Comparison of ENCODE assay signal across 8 cellular contexts in genomic region chr19:19732579-19733501, GRCh38. TPM values are rescaled to one million over a fixed set of nuclear protein-coding genes. Genes with fewer than 3 reads are reported as not detected.
DNase-seq lines count a peak whose midpoint lies in the region; ATAC-seq and TF ChIP-seq lines count a peak whose summit lies in the region.

TSS of gene ZNF14 (minus strand) at chr19:19733112. CDS start at chr19:19732958, 154 bp downstream.

- H3K9me3 ChIP-seq in lower lobe of right lung = peaks cover 30% of the 10 kb centered on the region

- peak within 1 kb of the TSS; percentile 100 for H3K4me3 ChIP-seq in lower lobe of right lung

- TF ChIP-seq CTCF in activated CD8-positive, alpha-beta T cell treated with anti-CD3 and anti-CD28 coated beads for 36 hours (IDR thresholded peaks at IDR 0.05) = no peak
- TF ChIP-seq CTCF in lower lobe of right lung (IDR thresholded peaks at IDR 0.05) = no peak

- peak; percentile 99 for ATAC-seq in GM19351 (IDR thresholded peaks at IDR 0.05; ENCODE audit: unreplicated experiment)
- peak; percentile 96 for ATAC-seq in HG03520 (IDR thresholded peaks at IDR 0.05; ENCODE audit: unreplicated experiment)
- peak; percentile 100 for ATAC-seq in activated CD8-positive, alpha-beta T cell treated with anti-CD3 and anti-CD28 coated beads for 36 hours
- peak; percentile 100 for ATAC-seq in lower lobe of right lung

- peak within 1 kb of the TSS; percentile 85 for H3K27ac ChIP-seq in lower lobe of right lung

- no peaks in the 10 kb centered on the region for H3K27me3 ChIP-seq in lower lobe of right lung (ENCODE audit: low read depth)

- POLR2A ChIA-PET in activated CD8-positive, alpha-beta T cell treated with anti-CD3 and anti-CD28 coated beads for 36 hours (lab: Charles Lee) = interaction anchor here (0.9 to 2.6 kb wide), 9 partner anchors 13 to 89 kb away, joined by 3 to 12 read pairs (median 4); partner anchors contain the start of genes ATP13A1, ZNF101 and ZNF506

- H3K4me1 ChIP-seq in lower lobe of right lung = peaks cover 13% of the 10 kb centered on the region

- DNase-seq in CD1c-positive myeloid dendritic cell (ENCODE audit: extremely low spot score) (peak; percentile 95), NCI-H748 (lab: John Stamatoyannopoulos, UW; ENCODE audit: unreplicated experiment) (peak; percentile 97), lower lobe of right lung (peak; percentile 94)
- DNase-seq in activated CD8-positive, alpha-beta T cell treated with anti-CD3 and anti-CD28 coated beads for 36 hours = peak; percentile 97
- DNase-seq in effector CD4-positive, alpha-beta T cell = peak; percentile 85
- peak; percentile 73 to 78 (median 75) for DNase-seq in stimulated activated CD4-positive, alpha-beta T cell treated with anti-CD3 and anti-CD28 coated beads, TNF-alpha, amount 100 ng/mL, for 1 hour (ENCODE audit: low read depth in 3 of 3, low spot score in 1 of 3)

- H3K27me3 Mint-ChIP-seq in activated CD8-positive, alpha-beta T cell treated with anti-CD3 and anti-CD28 coated beads for 36 hours = no peaks in the 10 kb centered on the region

- peaks cover 20% of the 10 kb centered on the region for H3K4me1 Mint-ChIP-seq in activated CD8-positive, alpha-beta T cell treated with anti-CD3 and anti-CD28 coated beads for 36 hours (ENCODE audit: low read depth)

- H3K9me3 Mint-ChIP-seq in activated CD8-positive, alpha-beta T cell treated with anti-CD3 and anti-CD28 coated beads for 36 hours = peaks cover 19% of the 10 kb centered on the region

- CTCF ChIA-PET in activated CD8-positive, alpha-beta T cell treated with anti-CD3 and anti-CD28 coated beads for 36 hours (lab: Charles Lee) = interaction anchor here (0.5 to 1.8 kb wide), 8 partner anchors 11 to 826 kb away, joined by 3 to 5 read pairs (median 3); no protein-coding TSS in a partner anchor

- intact Hi-C loops in activated CD8-positive, alpha-beta T cell treated with anti-CD3 and anti-CD28 coated beads for 36 hours (cut with micrococcal nuclease) = no loop called here
- intact Hi-C loops in lower lobe of right lung (cut with DNase I) = no loop called here

- peak within 1 kb of the TSS; percentile 93 for H3K27ac Mint-ChIP-seq in activated CD8-positive, alpha-beta T cell treated with anti-CD3 and anti-CD28 coated beads for 36 hours

- peaks cover 45% of the 10 kb centered on the region for H3K36me3 Mint-ChIP-seq in activated CD8-positive, alpha-beta T cell treated with anti-CD3 and anti-CD28 coated beads for 36 hours (ENCODE audit: low read depth)

- H3K4me3 Mint-ChIP-seq in activated CD8-positive, alpha-beta T cell treated with anti-CD3 and anti-CD28 coated beads for 36 hours = peak within 1 kb of the TSS; percentile 89

- no peaks in the 10 kb centered on the region for H3K36me3 ChIP-seq in lower lobe of right lung

RNA-seq across cellular contexts. Expression of gene ZNF14, which starts in this region (rescaled TPM):
- 1 to 10 TPM; 8.6 to 9.3 TPM for total RNA-seq in activated CD8-positive, alpha-beta T cell treated with anti-CD3 and anti-CD28 coated beads for 36 hours
- total RNA-seq in lower lobe of right lung = 6.7 TPM

Comparison
In these comparisons a context has a peak if more than half of its experiments do, and no peak if none do; other contexts are left out.
1. Peak in every context shown above with its lines: DNase-seq, ATAC-seq, H3K4me3 ChIP-seq and H3K27ac ChIP-seq.